1 cellular context compared by ENCODE assay signal in genomic region chr5:32201140-32201539, GRCh38.
TF ChIP-seq lines count a peak whose summit lies in the region.

No MANE protein-coding gene starts in this region.

TF ChIP-seq in GM23338, 12 proteins besides CTCF, POLR2A, EP300 and RAD21 (continued from another document):
- TF ChIP-seq, protein P1, sequence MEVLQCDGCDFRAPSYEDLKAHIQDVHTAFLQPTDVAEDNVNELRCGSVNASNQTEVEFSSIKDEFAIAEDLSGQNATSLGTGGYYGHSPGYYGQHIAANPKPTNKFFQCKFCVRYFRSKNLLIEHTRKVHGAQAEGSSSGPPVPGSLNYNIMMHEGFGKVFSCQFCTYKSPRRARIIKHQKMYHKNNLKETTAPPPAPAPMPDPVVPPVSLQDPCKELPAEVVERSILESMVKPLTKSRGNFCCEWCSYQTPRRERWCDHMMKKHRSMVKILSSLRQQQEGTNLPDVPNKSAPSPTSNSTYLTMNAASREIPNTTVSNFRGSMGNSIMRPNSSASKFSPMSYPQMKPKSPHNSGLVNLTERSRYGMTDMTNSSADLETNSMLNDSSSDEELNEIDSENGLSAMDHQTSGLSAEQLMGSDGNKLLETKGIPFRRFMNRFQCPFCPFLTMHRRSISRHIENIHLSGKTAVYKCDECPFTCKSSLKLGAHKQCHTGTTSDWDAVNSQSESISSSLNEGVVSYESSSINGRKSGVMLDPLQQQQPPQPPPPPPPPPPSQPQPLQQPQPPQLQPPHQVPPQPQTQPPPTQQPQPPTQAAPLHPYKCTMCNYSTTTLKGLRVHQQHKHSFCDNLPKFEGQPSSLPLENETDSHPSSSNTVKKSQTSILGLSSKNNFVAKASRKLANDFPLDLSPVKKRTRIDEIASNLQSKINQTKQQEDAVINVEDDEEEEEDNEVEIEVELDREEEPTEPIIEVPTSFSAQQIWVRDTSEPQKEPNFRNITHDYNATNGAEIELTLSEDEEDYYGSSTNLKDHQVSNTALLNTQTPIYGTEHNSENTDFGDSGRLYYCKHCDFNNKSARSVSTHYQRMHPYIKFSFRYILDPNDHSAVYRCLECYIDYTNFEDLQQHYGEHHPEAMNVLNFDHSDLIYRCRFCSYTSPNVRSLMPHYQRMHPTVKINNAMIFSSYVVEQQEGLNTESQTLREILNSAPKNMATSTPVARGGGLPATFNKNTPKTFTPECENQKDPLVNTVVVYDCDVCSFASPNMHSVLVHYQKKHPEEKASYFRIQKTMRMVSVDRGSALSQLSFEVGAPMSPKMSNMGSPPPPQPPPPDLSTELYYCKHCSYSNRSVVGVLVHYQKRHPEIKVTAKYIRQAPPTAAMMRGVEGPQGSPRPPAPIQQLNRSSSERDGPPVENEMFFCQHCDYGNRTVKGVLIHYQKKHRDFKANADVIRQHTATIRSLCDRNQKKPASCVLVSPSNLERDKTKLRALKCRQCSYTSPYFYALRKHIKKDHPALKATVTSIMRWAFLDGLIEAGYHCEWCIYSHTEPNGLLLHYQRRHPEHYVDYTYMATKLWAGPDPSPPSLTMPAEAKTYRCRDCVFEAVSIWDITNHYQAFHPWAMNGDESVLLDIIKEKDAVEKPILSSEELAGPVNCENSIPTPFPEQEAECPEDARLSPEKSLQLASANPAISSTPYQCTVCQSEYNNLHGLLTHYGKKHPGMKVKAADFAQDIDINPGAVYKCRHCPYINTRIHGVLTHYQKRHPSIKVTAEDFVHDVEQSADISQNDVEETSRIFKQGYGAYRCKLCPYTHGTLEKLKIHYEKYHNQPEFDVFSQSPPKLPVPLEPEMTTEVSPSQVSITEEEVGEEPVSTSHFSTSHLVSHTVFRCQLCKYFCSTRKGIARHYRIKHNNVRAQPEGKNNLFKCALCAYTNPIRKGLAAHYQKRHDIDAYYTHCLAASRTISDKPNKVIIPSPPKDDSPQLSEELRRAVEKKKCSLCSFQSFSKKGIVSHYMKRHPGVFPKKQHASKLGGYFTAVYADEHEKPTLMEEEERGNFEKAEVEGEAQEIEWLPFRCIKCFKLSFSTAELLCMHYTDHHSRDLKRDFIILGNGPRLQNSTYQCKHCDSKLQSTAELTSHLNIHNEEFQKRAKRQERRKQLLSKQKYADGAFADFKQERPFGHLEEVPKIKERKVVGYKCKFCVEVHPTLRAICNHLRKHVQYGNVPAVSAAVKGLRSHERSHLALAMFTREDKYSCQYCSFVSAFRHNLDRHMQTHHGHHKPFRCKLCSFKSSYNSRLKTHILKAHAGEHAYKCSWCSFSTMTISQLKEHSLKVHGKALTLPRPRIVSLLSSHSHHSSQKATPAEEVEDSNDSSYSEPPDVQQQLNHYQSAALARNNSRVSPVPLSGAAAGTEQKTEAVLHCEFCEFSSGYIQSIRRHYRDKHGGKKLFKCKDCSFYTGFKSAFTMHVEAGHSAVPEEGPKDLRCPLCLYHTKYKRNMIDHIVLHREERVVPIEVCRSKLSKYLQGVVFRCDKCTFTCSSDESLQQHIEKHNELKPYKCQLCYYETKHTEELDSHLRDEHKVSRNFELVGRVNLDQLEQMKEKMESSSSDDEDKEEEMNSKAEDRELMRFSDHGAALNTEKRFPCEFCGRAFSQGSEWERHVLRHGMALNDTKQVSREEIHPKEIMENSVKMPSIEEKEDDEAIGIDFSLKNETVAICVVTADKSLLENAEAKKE (CRISPR knock-in tag; IDR thresholded peaks at IDR 0.05), result no peak
